In the genomic region with DNA sequence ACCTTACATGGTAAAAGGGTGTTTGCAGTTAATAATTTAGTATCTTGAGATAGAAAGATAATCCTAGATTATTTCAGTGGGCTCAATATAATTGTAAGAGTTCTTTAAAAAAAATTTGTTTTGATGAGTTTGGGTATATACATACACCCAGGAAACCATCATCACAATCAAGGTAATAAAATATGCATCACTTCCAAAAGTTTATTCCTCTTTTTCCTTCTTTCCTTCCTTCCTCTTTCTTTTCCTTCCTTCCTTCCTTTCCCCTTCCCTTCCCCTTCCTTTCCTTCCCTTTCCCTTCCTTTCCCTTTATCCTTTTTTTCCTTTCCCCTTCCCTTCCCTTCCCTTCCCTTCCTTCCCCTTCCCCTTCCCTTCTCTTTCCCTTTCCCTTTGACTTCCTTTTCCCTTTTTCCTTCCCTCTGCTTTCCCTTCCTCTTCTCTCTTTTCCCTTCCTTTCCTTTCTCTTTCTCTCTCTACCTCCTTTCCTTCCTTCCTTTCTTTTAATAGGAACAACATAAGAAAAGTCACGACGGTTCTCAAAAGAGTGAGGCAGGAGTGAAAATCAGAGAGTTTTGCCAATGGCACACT, we compare ENCODE assay signal across 25 cellular contexts.
"Had no signal": no experiment of that assay in that cellular context is flagged by ENCODE, and none has a peak within 500 bp of the region (broad histone marks: within the 10 kb centered on the region; RNA-seq: fewer than 3 reads in every experiment).

No MANE protein-coding gene starts in this region.

- H3K27ac ChIP-seq: colonic mucosa, epithelial cell of prostate, esophagus squamous epithelium, gastrocnemius medialis, heart right ventricle, left lung, lower lobe of right lung had no signal

- H3K27me3 ChIP-seq: colonic mucosa, esophagus squamous epithelium, gastrocnemius medialis, heart right ventricle, left lung had no signal

- H3K4me1 ChIP-seq: colonic mucosa, esophagus squamous epithelium, gastrocnemius medialis, heart right ventricle, left lung, lower lobe of right lung had no signal

- H3K4me3 ChIP-seq: colonic mucosa, esophagus squamous epithelium, gastrocnemius medialis, heart right ventricle, left lung, lower lobe of right lung had no signal

- DNase-seq: colonic mucosa; cortex of kidney; effector CD8-positive, alpha-beta T cell; effector memory CD8-positive, alpha-beta T cell; endodermal cell; erythroblast; esophagus squamous epithelium; foreskin fibroblast; foreskin melanocyte; gastrocnemius medialis; glutamatergic neuron; head of caudate nucleus; heart right ventricle; hippocampal formation; left cardiac atrium; left lung; left ventricle myocardium superior; lower lobe of right lung; mesenchymal stem cell; midbrain had no signal

- ATAC-seq: effector memory CD8-positive, alpha-beta T cell; esophagus mucosa; gastrocnemius medialis; heart right ventricle; left cardiac atrium; left lung; left ventricle myocardium superior; lower lobe of right lung had no signal

- H3K36me3 ChIP-seq: colonic mucosa, esophagus squamous epithelium, gastrocnemius medialis, heart right ventricle, left lung, lower lobe of right lung had no signal

- H3K9me3 ChIP-seq: colonic mucosa, gastrocnemius medialis, lower lobe of right lung had no signal

- FAIRE-seq: endometrium, islet of Langerhans, keratinocyte had no signal
